ENCODE assay signal across 11 cellular contexts in the genomic region with DNA sequence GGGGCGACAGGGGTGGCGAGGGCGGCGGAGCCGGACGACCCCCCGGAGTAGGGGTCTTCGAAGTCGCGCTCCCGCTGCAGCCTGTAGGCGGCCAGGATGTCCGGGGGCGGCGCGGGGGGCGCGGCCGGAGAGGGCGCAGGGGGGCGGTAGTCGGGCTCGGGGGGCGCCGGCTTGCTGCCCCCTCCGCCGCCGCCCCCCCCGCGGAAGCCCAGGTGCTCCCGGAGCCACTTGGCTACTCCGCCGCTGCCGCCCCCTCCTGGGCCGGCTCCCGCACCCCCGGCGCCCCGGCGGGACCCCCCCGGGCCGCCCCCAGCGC. TPM values are rescaled to one million over a fixed set of nuclear protein-coding genes. Genes with fewer than 3 reads are reported as not detected.
DNase-seq lines count a peak whose midpoint lies in the region; ATAC-seq and TF ChIP-seq lines count a peak whose summit lies in the region.
"Had no signal": no experiment of that assay in that cellular context is flagged by ENCODE, and none has a peak within 500 bp of the region (broad histone marks: within the 10 kb centered on the region; RNA-seq: fewer than 3 reads in every experiment).

No MANE protein-coding gene starts in this region.

- no peak overlapping the region for H3K9ac ChIP-seq in skeletal muscle satellite cell (ENCODE audit: low read depth, low read length)

- CTCF ChIA-PET in T-cell (lab: Charles Lee): interaction anchor here (0.6 to 1.3 kb wide), 6 partner anchors 11 to 215 kb away, joined by 3 to 9 read pairs (median 4); a partner anchor contains a TSS

- H3K36me3 Mint-ChIP-seq in T-cell (no peaks in the 10 kb centered on the region), T-helper 17 cell (ENCODE audit: low read depth) (peaks cover 2% of the 10 kb centered on the region)

- H3K27ac ChIP-seq in right atrium auricular region: peak overlapping the region; percentile 80 to 81

- ATAC-seq in T-cell (replicated peaks in 1 of 4) (peak in 3 of 4 experiments; percentile 16 to 18 (median 17)), T-helper 17 cell (no peak), GM18867 (IDR thresholded peaks at IDR 0.05; ENCODE audit: unreplicated experiment) (no peak), GM19324 (IDR thresholded peaks at IDR 0.05; ENCODE audit: low FRiP score, unreplicated experiment) (no peak)

- no peaks in the 10 kb centered on the region for H3K27me3 Mint-ChIP-seq in T-cell
- peaks cover 8% of the 10 kb centered on the region for H3K27me3 Mint-ChIP-seq in T-helper 17 cell

- H3K4me2 ChIP-seq in skeletal muscle satellite cell (ENCODE audit: low read length): peak overlapping the region; percentile 98

- no peak for DNase-seq in GM12864 (ENCODE audit: low read depth)
- DNase-seq in T-cell: peak in 1 of 34 experiments; percentile 24
- no peak for DNase-seq in right atrium auricular region (ENCODE audit: low spot score)
- DNase-seq in T-helper 17 cell: no peak
- no peak for DNase-seq in foreskin melanocyte

- H3K27me3 ChIP-seq in right atrium auricular region (no peaks in the 10 kb centered on the region), skeletal muscle satellite cell (ENCODE audit: control insufficient read depth, insufficient read depth, low read length) (peaks cover 22% of the 10 kb centered on the region)

- H3K9me3 ChIP-seq in right atrium auricular region: no peaks in the 10 kb centered on the region
- H3K9me3 ChIP-seq in skeletal muscle satellite cell (replicated peaks; ENCODE audit: low read length): no peaks in the 10 kb centered on the region
- no peaks in the 10 kb centered on the region for H3K9me3 ChIP-seq in T-helper 17 cell (ENCODE audit: control insufficient read depth, low read length, poor library complexity, severe bottlenecking)

- no peak overlapping the region for H3K27ac Mint-ChIP-seq in T-cell
- H3K27ac Mint-ChIP-seq in T-helper 17 cell: no peak overlapping the region

- H3K36me3 ChIP-seq in right atrium auricular region: no peaks in the 10 kb centered on the region
- H3K36me3 ChIP-seq in skeletal muscle satellite cell (ENCODE audit: insufficient read depth, low read length): no peaks in the 10 kb centered on the region

- no peaks in the 10 kb centered on the region for H3K9me3 Mint-ChIP-seq in T-cell

- peak overlapping the region in 2 of 3 donors; percentile 75 to 92 for H3K4me3 Mint-ChIP-seq in T-cell
- no peak overlapping the region for H3K4me3 Mint-ChIP-seq in T-helper 17 cell

- POLR2A ChIA-PET in T-cell (lab: Charles Lee): interaction anchor here (0.5 to 1.2 kb wide), 4 partner anchors 9 to 402 kb away, joined by 3 to 10 read pairs (median 4); no protein-coding TSS in a partner anchor

- peak overlapping the region; percentile 42 for H3K4me3 ChIP-seq in GM12864 (ENCODE audit: low read depth, low read length)
- peak overlapping the region; percentile 77 to 81 for H3K4me3 ChIP-seq in right atrium auricular region
- peak overlapping the region; percentile 60 for H3K4me3 ChIP-seq in skeletal muscle satellite cell (ENCODE audit: low read length)

- H3K4me1 Mint-ChIP-seq in T-cell (peaks cover 14 to 25% (median 23%) of the 10 kb centered on the region in 3 donors), T-helper 17 cell (peaks cover 18% of the 10 kb centered on the region)

- TF ChIP-seq CTCF in GM12864 (IDR thresholded peaks at IDR 0.05; ENCODE audit: low read depth, low read length, missing control alignments) (no peak), right atrium auricular region (IDR thresholded peaks at IDR 0.05) (no peak)

- H3K4me1 ChIP-seq in right atrium auricular region (peaks cover 0 to 26% of the 10 kb centered on the region in 2 donors), skeletal muscle satellite cell (ENCODE audit: control insufficient read depth, insufficient read depth, low read length) (peaks cover 25% of the 10 kb centered on the region)

RNA-seq across cellular contexts. Expression of gene SHF, which starts 0.2 kb away (rescaled TPM):
- 1 to 10 TPM; 5.1 to 6.5 (median 5.6) TPM for total RNA-seq in T-cell
- 10 to 100 TPM in 1 of 2 donors, 1 to 10 TPM in 1; 4.7 to 12.0 TPM for total RNA-seq in right atrium auricular region
- total RNA-seq in skeletal muscle satellite cell (2012; rRNA removed): 1.3 and 1.8 TPM in 2 replicates
- total RNA-seq in T-helper 17 cell: 1 to 10 TPM; 2.0 to 2.8 TPM

RNA-seq across cellular contexts. Expression of gene DUOX1, which starts 57.7 kb away (rescaled TPM):
- under 1 TPM in 4 of 5 donors, not detected in 1; 0.21 to 0.67 (median 0.34) TPM for total RNA-seq in T-cell
- total RNA-seq in right atrium auricular region: 1 to 10 TPM; 1.1 to 3.6 TPM
- not detected in 2 replicates for total RNA-seq in skeletal muscle satellite cell (2012; rRNA removed)
- total RNA-seq in T-helper 17 cell: under 1 TPM in 1 of 2 donors, not detected in 1; 0.42 TPM
- total RNA-seq: T-helper 2 cell treated with Interferon-gamma antibody and Interleukin-4, amounts not matched to agents 100 ng/mL and 5 ng/mL, for 36 hours had no signal

RNA-seq across cellular contexts. Expression of gene DUOXA1, which starts 57.9 kb away (rescaled TPM):
- total RNA-seq in T-cell: 1 to 10 TPM in 2 of 5 donors, under 1 TPM in 3; 0.40 to 1.6 (median 0.91) TPM
- 1 to 10 TPM in 1 of 2 donors, under 1 TPM in 1; 0.41 to 2.7 TPM for total RNA-seq in right atrium auricular region
- total RNA-seq in skeletal muscle satellite cell (2012; rRNA removed): not detected in 2 replicates
- total RNA-seq in T-helper 17 cell: under 1 TPM in 1 of 2 donors, not detected in 1; 0.57 TPM
- total RNA-seq: cerebellum; renal cortical epithelial cell; T-helper 2 cell treated with Interferon-gamma antibody and Interleukin-4, amounts not matched to agents 100 ng/mL and 5 ng/mL, for 36 hours had no signal

Comparison
In these comparisons a context has a peak if more than half of its experiments do, and no peak if none do; other contexts are left out.
1. ATAC-seq: peak in T-cell (3 of 4); none in T-helper 17 cell (single experiment), GM18867 (single experiment) and GM19324 (single experiment).
2. Peak in every context shown above with its lines, with median percentiles within 50 percentile points of each other: H3K4me3 ChIP-seq.